Comparison of ENCODE assay signal across 22 cellular contexts in genomic region chr6:149586149-149586548, GRCh38.
"Had no signal": no experiment of that assay in that cellular context is flagged by ENCODE, and none has a peak within 500 bp of the region (broad histone marks: within the 10 kb centered on the region; RNA-seq: fewer than 3 reads in every experiment).

No MANE protein-coding gene starts in this region.

- H3K4me3 ChIP-seq: left lung, mucosa of descending colon, psoas muscle, suprapubic skin had no signal

- ATAC-seq: activated CD8-positive, alpha-beta T cell treated with anti-CD3 and anti-CD28 coated beads for 36 hours; activated T-cell treated with anti-CD3 and anti-CD28 coated beads, Interleukin-2, amount 50 U/mL, for 4 hours; left lung; mucosa of descending colon; psoas muscle; right cardiac atrium; stimulated activated naive CD8-positive, alpha-beta T cell treated with anti-CD3 and anti-CD28 coated beads, Interleukin-15, amount 100 ng/mL, for 72 hours had no signal

- H3K4me3 Mint-ChIP-seq: activated B cell treated with CpG ODN at 0.5 μM for 24 hours; activated CD8-positive, alpha-beta T cell treated with anti-CD3 and anti-CD28 coated beads for 36 hours; activated T-cell treated with anti-CD3 and anti-CD28 coated beads, Interleukin-2, amount 50 U/mL, for 4 hours; naive B cell; neural crest cell; stimulated activated naive CD8-positive, alpha-beta T cell treated with anti-CD3 and anti-CD28 coated beads, Interleukin-15, amount 100 ng/mL, for 72 hours had no signal

- DNase-seq: activated B cell treated with CpG ODN at 0.5 μM for 24 hours; activated CD4-positive, alpha-beta T cell treated with anti-CD3 and anti-CD28 coated beads for 48 hours; activated CD8-positive, alpha-beta T cell treated with anti-CD3 and anti-CD28 coated beads for 36 hours; activated effector memory CD4-positive, alpha-beta T cell treated with Interleukin-2 at 50 U/mL for 16 hours; activated naive CD4-positive, alpha-beta T cell treated with anti-CD3 and anti-CD28 coated beads, Interleukin-2, amount 50 U/mL, for 16 hours; activated T-cell treated with anti-CD3 and anti-CD28 coated beads, Interleukin-2, amount 50 U/mL, for 4 hours; cerebellar nuclear complex; cortex of kidney; erythroblast; foreskin melanocyte; glutamatergic neuron; hypothalamus; left lung; mucosa of descending colon; naive B cell; psoas muscle; right cardiac atrium; stimulated activated CD4-positive, alpha-beta T cell treated with anti-CD3 and anti-CD28 coated beads, Interleukin-2, amount 100 ng/mL, for 24 hours; stimulated activated naive CD8-positive, alpha-beta T cell treated with anti-CD3 and anti-CD28 coated beads, Interleukin-15, amount 100 ng/mL, for 72 hours; trophoblast cell had no signal

- H3K27ac ChIP-seq: left lung, psoas muscle, suprapubic skin had no signal

- H3K27me3 Mint-ChIP-seq: activated B cell treated with CpG ODN at 0.5 μM for 24 hours; activated CD8-positive, alpha-beta T cell treated with anti-CD3 and anti-CD28 coated beads for 36 hours; naive B cell; stimulated activated naive CD8-positive, alpha-beta T cell treated with anti-CD3 and anti-CD28 coated beads, Interleukin-15, amount 100 ng/mL, for 72 hours had no signal

- H3K27me3 ChIP-seq: left lung, suprapubic skin had no signal

- H3K27ac Mint-ChIP-seq: activated B cell treated with CpG ODN at 0.5 μM for 24 hours; activated CD8-positive, alpha-beta T cell treated with anti-CD3 and anti-CD28 coated beads for 36 hours; stimulated activated naive CD8-positive, alpha-beta T cell treated with anti-CD3 and anti-CD28 coated beads, Interleukin-15, amount 100 ng/mL, for 72 hours had no signal

- H3K4me1 Mint-ChIP-seq: activated B cell treated with CpG ODN at 0.5 μM for 24 hours; neural crest cell; stimulated activated naive CD8-positive, alpha-beta T cell treated with anti-CD3 and anti-CD28 coated beads, Interleukin-15, amount 100 ng/mL, for 72 hours had no signal

- H3K9me3 Mint-ChIP-seq: activated B cell treated with CpG ODN at 0.5 μM for 24 hours; activated CD8-positive, alpha-beta T cell treated with anti-CD3 and anti-CD28 coated beads for 36 hours; activated T-cell treated with anti-CD3 and anti-CD28 coated beads, Interleukin-2, amount 50 U/mL, for 4 hours; naive B cell; neural crest cell; stimulated activated naive CD8-positive, alpha-beta T cell treated with anti-CD3 and anti-CD28 coated beads, Interleukin-15, amount 100 ng/mL, for 72 hours had no signal

- H3K4me1 ChIP-seq: left lung, psoas muscle, suprapubic skin had no signal
